Comparison of ENCODE assay signal across 1 cellular context in the genomic region with DNA sequence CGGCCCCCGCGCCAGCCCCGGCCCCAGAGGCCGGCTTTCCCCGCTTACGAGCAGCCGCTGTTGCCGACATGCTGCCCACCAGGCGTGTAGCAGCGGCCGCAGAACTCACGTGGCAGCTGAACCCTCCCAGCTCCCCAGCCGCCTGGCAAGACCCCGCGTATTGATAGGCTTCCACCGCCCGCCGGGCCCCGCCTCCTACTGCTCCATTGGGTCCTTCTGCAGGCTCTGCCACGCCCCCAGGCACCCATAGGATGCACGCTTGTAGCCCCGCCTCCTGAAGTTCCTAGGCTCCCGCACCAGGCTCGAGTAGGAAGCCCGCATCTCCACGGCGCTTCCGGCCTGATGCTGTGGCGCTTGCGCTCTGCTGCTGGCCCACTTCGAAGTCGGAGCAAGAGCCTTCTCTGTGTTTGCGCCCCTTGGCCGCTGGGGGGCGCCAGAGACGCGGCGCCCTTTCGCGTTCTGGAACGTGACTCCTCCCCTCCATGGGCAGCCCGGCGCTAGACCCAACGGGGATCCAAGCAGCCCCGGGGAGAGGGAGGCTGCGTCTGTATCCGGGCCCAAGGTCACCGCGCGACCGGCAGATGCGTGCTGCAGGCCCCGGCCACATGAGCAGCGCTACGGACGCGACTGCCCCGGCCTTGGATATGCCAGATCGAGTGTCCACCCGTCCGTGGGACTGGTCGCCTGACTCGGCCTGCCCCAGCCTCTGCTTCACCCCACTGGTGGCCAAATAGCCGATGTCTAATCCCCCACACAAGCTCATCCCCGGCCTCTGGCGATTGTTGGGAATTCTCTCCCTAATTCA.
TF ChIP-seq lines count a peak whose summit lies in the region.

A gene (plus strand): TSS at position 566 of the 805 bp plus-strand sequence. CDS start 993 bp downstream, outside the sequence.
A gene with protein sequence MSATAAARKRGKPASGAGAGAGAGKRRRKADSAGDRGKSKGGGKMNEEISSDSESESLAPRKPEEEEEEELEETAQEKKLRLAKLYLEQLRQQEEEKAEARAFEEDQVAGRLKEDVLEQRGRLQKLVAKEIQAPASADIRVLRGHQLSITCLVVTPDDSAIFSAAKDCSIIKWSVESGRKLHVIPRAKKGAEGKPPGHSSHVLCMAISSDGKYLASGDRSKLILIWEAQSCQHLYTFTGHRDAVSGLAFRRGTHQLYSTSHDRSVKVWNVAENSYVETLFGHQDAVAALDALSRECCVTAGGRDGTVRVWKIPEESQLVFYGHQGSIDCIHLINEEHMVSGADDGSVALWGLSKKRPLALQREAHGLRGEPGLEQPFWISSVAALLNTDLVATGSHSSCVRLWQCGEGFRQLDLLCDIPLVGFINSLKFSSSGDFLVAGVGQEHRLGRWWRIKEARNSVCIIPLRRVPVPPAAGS (minus strand): TSS at position 107 of the 805 bp plus-strand sequence. CDS start 37 bp downstream, at position 70.

TF ChIP-seq in A549, 52 proteins besides CTCF, POLR2A, EP300 and RAD21 (continued from another document):
- TF ChIP-seq, protein P1, sequence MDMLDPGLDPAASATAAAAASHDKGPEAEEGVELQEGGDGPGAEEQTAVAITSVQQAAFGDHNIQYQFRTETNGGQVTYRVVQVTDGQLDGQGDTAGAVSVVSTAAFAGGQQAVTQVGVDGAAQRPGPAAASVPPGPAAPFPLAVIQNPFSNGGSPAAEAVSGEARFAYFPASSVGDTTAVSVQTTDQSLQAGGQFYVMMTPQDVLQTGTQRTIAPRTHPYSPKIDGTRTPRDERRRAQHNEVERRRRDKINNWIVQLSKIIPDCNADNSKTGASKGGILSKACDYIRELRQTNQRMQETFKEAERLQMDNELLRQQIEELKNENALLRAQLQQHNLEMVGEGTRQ (IDR thresholded peaks at IDR 0.05): peak; percentile 35; the same call in 1 of the 2 replicates
- 0 out of 2 replicates have a peak, but pooled peaks have one; percentile 57 for TF ChIP-seq MYC (IDR thresholded peaks at IDR 0.05; ENCODE audit: borderline replicate concordance, low read length)
- TF ChIP-seq, protein P2, sequence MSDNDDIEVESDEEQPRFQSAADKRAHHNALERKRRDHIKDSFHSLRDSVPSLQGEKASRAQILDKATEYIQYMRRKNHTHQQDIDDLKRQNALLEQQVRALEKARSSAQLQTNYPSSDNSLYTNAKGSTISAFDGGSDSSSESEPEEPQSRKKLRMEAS (IDR thresholded peaks at IDR 0.05): peak; percentile 90
